Comparison of ENCODE assay signal across 9 cellular contexts in genomic region chr12:12975322-12976077, GRCh38. TPM values are rescaled to one million over a fixed set of nuclear protein-coding genes. Genes with fewer than 3 reads are reported as not detected.
DNase-seq lines count a peak whose midpoint lies in the region; ATAC-seq and TF ChIP-seq lines count a peak whose summit lies in the region.
"Had no signal": no experiment of that assay in that cellular context is flagged by ENCODE, and none has a peak within 500 bp of the region (broad histone marks: within the 10 kb centered on the region; RNA-seq: fewer than 3 reads in every experiment).

No MANE protein-coding gene starts in this region.

- H3K27ac ChIP-seq in brain microvascular endothelial cell: peak overlapping the region; percentile 86
- no peak overlapping the region for H3K27ac ChIP-seq in right lobe of liver
- H3K27ac ChIP-seq: psoas muscle had no signal

- H3K4me3 ChIP-seq in brain microvascular endothelial cell (ENCODE audit: low read depth, low read length) (no peak overlapping the region), right lobe of liver (no peak overlapping the region)
- H3K4me3 ChIP-seq: psoas muscle had no signal

- H3K4me1 ChIP-seq in right lobe of liver: no peaks in the 10 kb centered on the region
- H3K4me1 ChIP-seq: psoas muscle had no signal

- in situ Hi-C loops in brain microvascular endothelial cell (cut with HindIII; ENCODE audit: low pct_ligation_motif_present, low sequenced_read_pairs): loop anchor here (25.0 kb wide), 1 partner anchor 237 kb away; no protein-coding TSS in a partner anchor

- intact Hi-C loops in right lobe of liver (cut with DNase I): loop anchor here in 1 of 2 donors (10.0 kb wide), 1 partner anchor 61 kb away; no protein-coding TSS in a partner anchor

- WGBS in right lobe of liver (ENCODE audit: insufficient coverage, low coverage, low lambda C conversion rate, missing lambda C conversion rate): 79% methylated on average over 8 of the region's 14 CpGs

- H3K36me3 ChIP-seq in brain microvascular endothelial cell (replicated peaks): peaks cover 9% of the 10 kb centered on the region
- peaks cover 0 to 81% (median 29%) of the 10 kb centered on the region in 4 donors for H3K36me3 ChIP-seq in right lobe of liver

- peak; percentile 85 for TF ChIP-seq CTCF in brain microvascular endothelial cell (IDR thresholded peaks at IDR 0.05; ENCODE audit: low read depth, low read length, missing control alignments)
- peak; percentile 12 to 40 (median 28) for TF ChIP-seq CTCF in right lobe of liver (IDR thresholded peaks at IDR 0.05)

- H3K27me3 ChIP-seq in brain microvascular endothelial cell (replicated peaks) (no peaks in the 10 kb centered on the region), right lobe of liver (no peaks in the 10 kb centered on the region)

- peak; percentile 51 to 76 (median 66) for ATAC-seq in right lobe of liver
- no peak for ATAC-seq in HG03378 (IDR thresholded peaks at IDR 0.05; ENCODE audit: unreplicated experiment)
- ATAC-seq in HG02885 (IDR thresholded peaks at IDR 0.05; ENCODE audit: poor library complexity, unreplicated experiment): no peak

- TF ChIP-seq POLR2A in right lobe of liver (IDR thresholded peaks at IDR 0.05): no peak

- no peaks in the 10 kb centered on the region for H3K9me3 ChIP-seq in right lobe of liver

- DNase-seq in ELF-1 (ENCODE audit: low read depth, low spot score) (peak; percentile 59), LoVo (ENCODE audit: low spot score) (peak; percentile 67), brain microvascular endothelial cell (peak; percentile 50), right lobe of liver (no peak), NCI-H128 (lab: John Stamatoyannopoulos, UW; ENCODE audit: unreplicated experiment) (no peak)
- no peak for DNase-seq in activated CD4-positive, alpha-beta T cell treated with anti-CD3 and anti-CD28 coated beads, Interleukin-2, amount 50 U/mL, for 4 hours
- DNase-seq: psoas muscle had no signal

RNA-seq across cellular contexts. Expression of gene GPRC5D, which starts 23.5 kb away (rescaled TPM):
- not detected for total RNA-seq in right lobe of liver
- total RNA-seq: psoas muscle had no signal

RNA-seq across cellular contexts. Expression of gene HEBP1, which starts 24.6 kb away (rescaled TPM):
- 100 to 1,000 TPM in 1 of 6 experiments, 10 to 100 TPM in 5; 45.8 to 100 (median 68.9) TPM for total RNA-seq in right lobe of liver

Comparison
In these comparisons a context has a peak if more than half of its experiments do, and no peak if none do; other contexts are left out.
1. DNase-seq: peak in ELF-1 (single experiment), LoVo (single experiment) and brain microvascular endothelial cell (single experiment); none in right lobe of liver (0 of 3), activated CD4-positive, alpha-beta T cell treated with anti-CD3 and anti-CD28 coated beads, Interleukin-2, amount 50 U/mL, for 4 hours (0 of 2) and NCI-H128 (single experiment).
2. ATAC-seq: peak in right lobe of liver (4 of 4); none in HG03378 (single experiment) and HG02885 (single experiment).